1 cellular context compared by ENCODE assay signal in the genomic region with DNA sequence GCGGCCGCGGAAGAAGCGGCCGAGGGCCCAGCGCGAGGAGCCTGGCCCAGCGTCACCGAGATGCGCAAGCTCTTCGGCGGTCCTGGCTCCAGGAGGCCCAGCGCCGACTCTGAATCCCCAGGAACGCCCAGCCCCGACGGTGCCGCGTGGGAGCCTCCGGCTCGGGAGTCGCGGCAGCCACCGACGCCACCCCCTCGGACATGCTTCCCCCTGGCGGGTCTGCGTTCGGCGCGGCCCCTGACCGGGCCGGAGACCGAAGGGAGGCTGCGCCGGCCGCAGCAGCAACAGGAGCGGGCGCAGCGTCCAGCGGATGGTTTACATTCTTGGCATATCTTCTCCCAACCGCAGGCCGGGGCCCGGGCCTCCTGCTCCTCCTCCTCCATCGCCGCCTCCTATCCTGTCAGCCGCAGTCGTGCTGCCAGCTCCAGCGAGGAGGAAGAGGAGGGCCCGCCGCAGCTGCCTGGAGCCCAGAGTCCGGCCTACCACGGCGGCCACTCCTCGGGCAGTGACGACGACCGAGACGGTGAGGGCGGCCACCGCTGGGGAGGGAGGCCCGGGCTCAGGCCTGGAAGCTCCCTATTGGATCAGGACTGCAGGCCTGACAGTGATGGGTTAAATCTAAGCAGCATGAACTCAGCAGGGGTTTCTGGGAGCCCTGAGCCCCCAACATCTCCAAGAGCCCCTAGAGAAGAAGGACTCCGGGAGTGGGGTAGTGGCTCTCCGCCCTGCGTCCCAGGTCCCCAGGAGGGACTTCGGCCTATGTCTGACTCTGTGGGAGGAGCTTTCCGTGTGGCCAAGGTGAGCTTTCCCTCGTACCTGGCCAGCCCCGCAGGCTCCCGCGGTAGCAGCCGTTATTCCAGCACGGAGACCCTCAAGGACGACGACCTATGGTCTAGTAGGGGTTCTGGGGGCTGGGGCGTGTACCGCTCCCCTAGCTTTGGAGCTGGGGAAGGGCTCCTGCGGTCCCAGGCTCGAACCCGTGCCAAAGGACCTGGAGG.
TF ChIP-seq lines count a peak whose summit lies in the region.

No MANE protein-coding gene starts in this region.

TF ChIP-seq in HepG2, 621 proteins besides CTCF, POLR2A, EP300 and RAD21 (continued from another document and continues in another):
- TF ChIP-seq, protein P1, sequence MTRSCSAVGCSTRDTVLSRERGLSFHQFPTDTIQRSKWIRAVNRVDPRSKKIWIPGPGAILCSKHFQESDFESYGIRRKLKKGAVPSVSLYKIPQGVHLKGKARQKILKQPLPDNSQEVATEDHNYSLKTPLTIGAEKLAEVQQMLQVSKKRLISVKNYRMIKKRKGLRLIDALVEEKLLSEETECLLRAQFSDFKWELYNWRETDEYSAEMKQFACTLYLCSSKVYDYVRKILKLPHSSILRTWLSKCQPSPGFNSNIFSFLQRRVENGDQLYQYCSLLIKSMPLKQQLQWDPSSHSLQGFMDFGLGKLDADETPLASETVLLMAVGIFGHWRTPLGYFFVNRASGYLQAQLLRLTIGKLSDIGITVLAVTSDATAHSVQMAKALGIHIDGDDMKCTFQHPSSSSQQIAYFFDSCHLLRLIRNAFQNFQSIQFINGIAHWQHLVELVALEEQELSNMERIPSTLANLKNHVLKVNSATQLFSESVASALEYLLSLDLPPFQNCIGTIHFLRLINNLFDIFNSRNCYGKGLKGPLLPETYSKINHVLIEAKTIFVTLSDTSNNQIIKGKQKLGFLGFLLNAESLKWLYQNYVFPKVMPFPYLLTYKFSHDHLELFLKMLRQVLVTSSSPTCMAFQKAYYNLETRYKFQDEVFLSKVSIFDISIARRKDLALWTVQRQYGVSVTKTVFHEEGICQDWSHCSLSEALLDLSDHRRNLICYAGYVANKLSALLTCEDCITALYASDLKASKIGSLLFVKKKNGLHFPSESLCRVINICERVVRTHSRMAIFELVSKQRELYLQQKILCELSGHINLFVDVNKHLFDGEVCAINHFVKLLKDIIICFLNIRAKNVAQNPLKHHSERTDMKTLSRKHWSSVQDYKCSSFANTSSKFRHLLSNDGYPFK (CRISPR knock-in tag; IDR thresholded peaks at IDR 0.05; ENCODE audit: borderline replicate concordance), result peak; percentile 37; the same call in 1 of the 2 replicates
- TF ChIP-seq ZNF367 (CRISPR knock-in tag; IDR thresholded peaks at IDR 0.05; ENCODE audit: borderline replicate concordance) (0 out of 2 replicates have a peak, but pooled peaks have one; percentile 79), MEIS2 (CRISPR knock-in tag; IDR thresholded peaks at IDR 0.05) (peak; percentile 64; the same call in 1 of the 2 replicates), ZNF747 (CRISPR knock-in tag; IDR thresholded peaks at IDR 0.05; ENCODE audit: borderline replicate concordance) (peak; percentile 60; the same call in 1 of the 2 replicates), KMT2B (CRISPR knock-in tag; IDR thresholded peaks at IDR 0.05) (peak; percentile 37; the same call in 1 of the 2 replicates), TP53 (CRISPR knock-in tag; conservative IDR thresholded peaks at IDR 0.05) (peak; percentile 87), MTF2 (CRISPR knock-in tag; IDR thresholded peaks at IDR 0.05; ENCODE audit: borderline replicate concordance) (peak; percentile 86; the same call in 1 of the 2 replicates), CBFB (CRISPR knock-in tag; IDR thresholded peaks at IDR 0.05) (peak; percentile 100), ZNF839 (CRISPR knock-in tag; IDR thresholded peaks at IDR 0.05; ENCODE audit: borderline replicate concordance) (no peak), HDAC2 (CRISPR knock-in tag; IDR thresholded peaks at IDR 0.05) (peak; percentile 80), ZNF124 (CRISPR knock-in tag; IDR thresholded peaks at IDR 0.05) (0 out of 2 replicates have a peak, but pooled peaks have one; percentile 13), SP5 (CRISPR knock-in tag; IDR thresholded peaks at IDR 0.05; ENCODE audit: borderline replicate concordance, low read depth) (peak; percentile 97), KDM3A (CRISPR knock-in tag; IDR thresholded peaks at IDR 0.05; ENCODE audit: low read depth) (0 out of 2 replicates have a peak, but pooled peaks have one; percentile 62), SP4 (CRISPR knock-in tag; IDR thresholded peaks at IDR 0.05) (peak; percentile 70; the same call in 1 of the 2 replicates), MED13 (CRISPR knock-in tag; IDR thresholded peaks at IDR 0.05) (peak; percentile 71; the same call in 1 of the 2 replicates), PAF1 (CRISPR knock-in tag; IDR thresholded peaks at IDR 0.05) (no peak), HOXA7 (CRISPR knock-in tag; IDR thresholded peaks at IDR 0.05) (no peak), ZFAT (CRISPR knock-in tag; conservative IDR thresholded peaks at IDR 0.05) (peak; percentile 68; the same call in 1 of the 2 replicates), HNRNPH1 (optimal IDR thresholded peaks at IDR 0.05; ENCODE audit: low read depth, low read length) (no peak), ZBTB7A (CRISPR knock-in tag; IDR thresholded peaks at IDR 0.05) (0 out of 2 replicates have a peak, but pooled peaks have one; percentile 10), ZC3H13 (CRISPR knock-in tag; IDR thresholded peaks at IDR 0.05) (peak; percentile 96)
- TF ChIP-seq, protein P2, sequence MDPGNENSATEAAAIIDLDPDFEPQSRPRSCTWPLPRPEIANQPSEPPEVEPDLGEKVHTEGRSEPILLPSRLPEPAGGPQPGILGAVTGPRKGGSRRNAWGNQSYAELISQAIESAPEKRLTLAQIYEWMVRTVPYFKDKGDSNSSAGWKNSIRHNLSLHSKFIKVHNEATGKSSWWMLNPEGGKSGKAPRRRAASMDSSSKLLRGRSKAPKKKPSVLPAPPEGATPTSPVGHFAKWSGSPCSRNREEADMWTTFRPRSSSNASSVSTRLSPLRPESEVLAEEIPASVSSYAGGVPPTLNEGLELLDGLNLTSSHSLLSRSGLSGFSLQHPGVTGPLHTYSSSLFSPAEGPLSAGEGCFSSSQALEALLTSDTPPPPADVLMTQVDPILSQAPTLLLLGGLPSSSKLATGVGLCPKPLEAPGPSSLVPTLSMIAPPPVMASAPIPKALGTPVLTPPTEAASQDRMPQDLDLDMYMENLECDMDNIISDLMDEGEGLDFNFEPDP (CRISPR knock-in tag; conservative IDR thresholded peaks at IDR 0.05), result 0 out of 2 replicates have a peak, but pooled peaks have one; percentile 88
- TF ChIP-seq, protein P3, sequence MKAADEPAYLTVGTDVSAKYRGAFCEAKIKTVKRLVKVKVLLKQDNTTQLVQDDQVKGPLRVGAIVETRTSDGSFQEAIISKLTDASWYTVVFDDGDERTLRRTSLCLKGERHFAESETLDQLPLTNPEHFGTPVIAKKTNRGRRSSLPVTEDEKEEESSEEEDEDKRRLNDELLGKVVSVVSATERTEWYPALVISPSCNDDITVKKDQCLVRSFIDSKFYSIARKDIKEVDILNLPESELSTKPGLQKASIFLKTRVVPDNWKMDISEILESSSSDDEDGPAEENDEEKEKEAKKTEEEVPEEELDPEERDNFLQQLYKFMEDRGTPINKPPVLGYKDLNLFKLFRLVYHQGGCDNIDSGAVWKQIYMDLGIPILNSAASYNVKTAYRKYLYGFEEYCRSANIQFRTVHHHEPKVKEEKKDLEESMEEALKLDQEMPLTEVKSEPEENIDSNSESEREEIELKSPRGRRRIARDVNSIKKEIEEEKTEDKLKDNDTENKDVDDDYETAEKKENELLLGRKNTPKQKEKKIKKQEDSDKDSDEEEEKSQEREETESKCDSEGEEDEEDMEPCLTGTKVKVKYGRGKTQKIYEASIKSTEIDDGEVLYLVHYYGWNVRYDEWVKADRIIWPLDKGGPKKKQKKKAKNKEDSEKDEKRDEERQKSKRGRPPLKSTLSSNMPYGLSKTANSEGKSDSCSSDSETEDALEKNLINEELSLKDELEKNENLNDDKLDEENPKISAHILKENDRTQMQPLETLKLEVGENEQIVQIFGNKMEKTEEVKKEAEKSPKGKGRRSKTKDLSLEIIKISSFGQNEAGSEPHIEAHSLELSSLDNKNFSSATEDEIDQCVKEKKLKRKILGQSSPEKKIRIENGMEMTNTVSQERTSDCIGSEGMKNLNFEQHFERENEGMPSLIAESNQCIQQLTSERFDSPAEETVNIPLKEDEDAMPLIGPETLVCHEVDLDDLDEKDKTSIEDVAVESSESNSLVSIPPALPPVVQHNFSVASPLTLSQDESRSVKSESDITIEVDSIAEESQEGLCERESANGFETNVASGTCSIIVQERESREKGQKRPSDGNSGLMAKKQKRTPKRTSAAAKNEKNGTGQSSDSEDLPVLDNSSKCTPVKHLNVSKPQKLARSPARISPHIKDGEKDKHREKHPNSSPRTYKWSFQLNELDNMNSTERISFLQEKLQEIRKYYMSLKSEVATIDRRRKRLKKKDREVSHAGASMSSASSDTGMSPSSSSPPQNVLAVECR (CRISPR knock-in tag; IDR thresholded peaks at IDR 0.05; ENCODE audit: borderline replicate concordance), result peak; percentile 92
- TF ChIP-seq, protein P4, sequence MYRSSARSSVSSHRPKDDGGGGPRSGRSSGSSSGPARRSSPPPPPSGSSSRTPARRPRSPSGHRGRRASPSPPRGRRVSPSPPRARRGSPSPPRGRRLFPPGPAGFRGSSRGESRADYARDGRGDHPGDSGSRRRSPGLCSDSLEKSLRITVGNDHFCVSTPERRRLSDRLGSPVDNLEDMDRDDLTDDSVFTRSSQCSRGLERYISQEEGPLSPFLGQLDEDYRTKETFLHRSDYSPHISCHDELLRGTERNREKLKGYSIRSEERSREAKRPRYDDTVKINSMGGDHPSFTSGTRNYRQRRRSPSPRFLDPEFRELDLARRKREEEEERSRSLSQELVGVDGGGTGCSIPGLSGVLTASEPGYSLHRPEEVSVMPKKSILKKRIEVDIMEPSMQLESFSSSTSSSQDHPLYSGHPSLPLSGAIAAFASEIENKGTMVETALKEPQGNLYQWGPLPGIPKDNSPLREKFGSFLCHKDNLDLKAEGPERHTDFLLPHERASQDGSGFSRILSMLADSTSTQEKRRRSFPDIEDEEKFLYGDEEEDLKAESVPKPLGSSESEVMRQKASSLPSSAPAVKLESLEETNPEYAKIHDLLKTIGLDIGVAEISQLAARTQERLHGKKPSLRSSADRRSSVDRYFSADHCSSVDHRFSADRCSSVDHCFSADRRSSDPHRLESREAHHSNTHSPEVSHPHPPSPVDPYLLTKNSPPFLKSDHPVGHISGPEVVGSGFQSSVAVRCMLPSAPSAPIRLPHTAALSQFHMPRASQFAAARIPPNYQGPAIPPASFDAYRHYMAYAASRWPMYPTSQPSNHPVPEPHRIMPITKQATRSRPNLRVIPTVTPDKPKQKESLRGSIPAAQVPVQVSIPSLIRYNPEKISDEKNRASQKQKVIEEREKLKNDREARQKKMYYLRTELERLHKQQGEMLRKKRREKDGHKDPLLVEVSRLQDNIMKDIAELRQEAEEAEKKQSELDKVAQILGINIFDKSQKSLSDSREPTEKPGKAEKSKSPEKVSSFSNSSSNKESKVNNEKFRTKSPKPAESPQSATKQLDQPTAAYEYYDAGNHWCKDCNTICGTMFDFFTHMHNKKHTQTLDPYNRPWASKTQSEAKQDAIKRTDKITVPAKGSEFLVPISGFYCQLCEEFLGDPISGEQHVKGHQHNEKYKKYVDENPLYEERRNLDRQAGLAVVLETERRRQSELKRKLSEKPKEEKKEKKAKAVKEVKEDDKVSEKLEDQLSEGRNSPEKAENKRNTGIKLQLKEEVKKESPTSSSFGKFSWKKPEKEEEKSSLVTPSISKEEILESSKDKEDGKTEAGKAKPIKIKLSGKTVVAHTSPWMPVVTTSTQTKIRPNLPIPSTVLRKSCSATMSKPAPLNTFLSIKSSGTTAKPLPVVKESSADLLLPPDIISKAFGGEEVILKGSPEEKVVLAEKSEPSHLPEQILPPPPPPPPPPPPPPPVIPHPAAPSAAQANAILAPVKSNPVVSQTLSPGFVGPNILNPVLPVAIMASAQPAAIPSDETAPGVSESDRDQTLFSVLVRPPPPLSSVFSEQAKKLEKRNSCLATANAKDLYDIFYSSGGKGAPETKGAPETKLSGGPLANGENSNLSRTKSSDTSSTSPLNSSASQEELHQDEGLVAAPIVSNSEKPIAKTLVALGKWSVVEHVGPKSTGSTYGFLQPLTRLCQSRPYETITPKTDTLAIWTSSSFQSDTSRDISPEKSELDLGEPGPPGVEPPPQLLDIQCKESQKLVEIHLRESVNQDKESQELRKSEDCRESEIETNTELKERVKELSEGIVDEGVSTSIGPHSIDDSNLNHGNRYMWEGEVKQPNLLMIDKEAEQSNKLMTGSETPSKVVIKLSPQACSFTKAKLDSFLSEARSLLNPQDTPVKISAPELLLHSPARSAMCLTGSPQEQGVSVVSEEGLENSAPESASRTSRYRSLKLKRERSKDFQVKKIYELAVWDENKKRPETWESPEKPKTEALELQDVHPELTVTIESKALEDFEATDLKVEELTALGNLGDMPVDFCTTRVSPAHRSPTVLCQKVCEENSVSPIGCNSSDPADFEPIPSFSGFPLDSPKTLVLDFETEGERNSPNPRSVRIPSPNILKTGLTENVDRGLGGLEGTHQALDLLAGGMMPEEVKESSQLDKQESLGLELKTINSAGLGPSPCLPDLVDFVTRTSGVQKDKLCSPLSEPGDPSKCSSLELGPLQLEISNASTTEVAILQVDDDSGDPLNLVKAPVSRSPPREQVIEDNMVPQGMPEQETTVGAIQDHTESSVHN (CRISPR knock-in tag; IDR thresholded peaks at IDR 0.05), result no peak
- TF ChIP-seq, protein P5, sequence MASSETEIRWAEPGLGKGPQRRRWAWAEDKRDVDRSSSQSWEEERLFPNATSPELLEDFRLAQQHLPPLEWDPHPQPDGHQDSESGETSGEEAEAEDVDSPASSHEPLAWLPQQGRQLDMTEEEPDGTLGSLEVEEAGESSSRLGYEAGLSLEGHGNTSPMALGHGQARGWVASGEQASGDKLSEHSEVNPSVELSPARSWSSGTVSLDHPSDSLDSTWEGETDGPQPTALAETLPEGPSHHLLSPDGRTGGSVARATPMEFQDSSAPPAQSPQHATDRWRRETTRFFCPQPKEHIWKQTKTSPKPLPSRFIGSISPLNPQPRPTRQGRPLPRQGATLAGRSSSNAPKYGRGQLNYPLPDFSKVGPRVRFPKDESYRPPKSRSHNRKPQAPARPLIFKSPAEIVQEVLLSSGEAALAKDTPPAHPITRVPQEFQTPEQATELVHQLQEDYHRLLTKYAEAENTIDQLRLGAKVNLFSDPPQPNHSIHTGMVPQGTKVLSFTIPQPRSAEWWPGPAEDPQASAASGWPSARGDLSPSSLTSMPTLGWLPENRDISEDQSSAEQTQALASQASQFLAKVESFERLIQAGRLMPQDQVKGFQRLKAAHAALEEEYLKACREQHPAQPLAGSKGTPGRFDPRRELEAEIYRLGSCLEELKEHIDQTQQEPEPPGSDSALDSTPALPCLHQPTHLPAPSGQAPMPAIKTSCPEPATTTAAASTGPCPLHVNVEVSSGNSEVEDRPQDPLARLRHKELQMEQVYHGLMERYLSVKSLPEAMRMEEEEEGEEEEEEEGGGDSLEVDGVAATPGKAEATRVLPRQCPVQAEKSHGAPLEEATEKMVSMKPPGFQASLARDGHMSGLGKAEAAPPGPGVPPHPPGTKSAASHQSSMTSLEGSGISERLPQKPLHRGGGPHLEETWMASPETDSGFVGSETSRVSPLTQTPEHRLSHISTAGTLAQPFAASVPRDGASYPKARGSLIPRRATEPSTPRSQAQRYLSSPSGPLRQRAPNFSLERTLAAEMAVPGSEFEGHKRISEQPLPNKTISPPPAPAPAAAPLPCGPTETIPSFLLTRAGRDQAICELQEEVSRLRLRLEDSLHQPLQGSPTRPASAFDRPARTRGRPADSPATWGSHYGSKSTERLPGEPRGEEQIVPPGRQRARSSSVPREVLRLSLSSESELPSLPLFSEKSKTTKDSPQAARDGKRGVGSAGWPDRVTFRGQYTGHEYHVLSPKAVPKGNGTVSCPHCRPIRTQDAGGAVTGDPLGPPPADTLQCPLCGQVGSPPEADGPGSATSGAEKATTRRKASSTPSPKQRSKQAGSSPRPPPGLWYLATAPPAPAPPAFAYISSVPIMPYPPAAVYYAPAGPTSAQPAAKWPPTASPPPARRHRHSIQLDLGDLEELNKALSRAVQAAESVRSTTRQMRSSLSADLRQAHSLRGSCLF (CRISPR knock-in tag; IDR thresholded peaks at IDR 0.05; ENCODE audit: borderline replicate concordance), result 0 out of 2 replicates have a peak, but pooled peaks have one; percentile 23
